In genomic region chr13:19782727-19783682, GRCh38 we compare ENCODE assay signal across 8 cellular contexts. TPM values are rescaled to one million over a fixed set of nuclear protein-coding genes. Genes with fewer than 3 reads are reported as not detected.
DNase-seq lines count a peak whose midpoint lies in the region; ATAC-seq and TF ChIP-seq lines count a peak whose summit lies in the region.
"Not testable (repeated sequence)": the region's sequence is repeated elsewhere in the genome, so short reads cannot be mapped to it uniquely, and the experiment has no call there.

PSPC1 (minus strand) TSS chr13:19782945; CDS start chr13:19782757, 188 bp downstream.

- H3K27me3 Mint-ChIP-seq in activated T-cell treated with anti-CD3 and anti-CD28 coated beads, Interleukin-2, amount 50 U/mL, for 24 hours: not testable (repeated sequence)

- in situ Hi-C loops in KBM-7 (cut with MboI; ENCODE audit: low pct_unique_long_range_greater_than_20kb, low sequenced_read_pairs): not testable (repeated sequence)

- H3K9me3 Mint-ChIP-seq in activated T-cell treated with anti-CD3 and anti-CD28 coated beads, Interleukin-2, amount 50 U/mL, for 24 hours: not testable (repeated sequence)

- H3K4me1 Mint-ChIP-seq in activated T-cell treated with anti-CD3 and anti-CD28 coated beads, Interleukin-2, amount 50 U/mL, for 24 hours (ENCODE audit: low read depth): not testable (repeated sequence)

- H3K4me3 ChIP-seq in epithelial cell of proximal tubule (ENCODE audit: low read depth, low read length): peak within 1 kb of the TSS; percentile 99

- peak; percentile 87 for ATAC-seq in GM21619 (IDR thresholded peaks at IDR 0.05; ENCODE audit: unreplicated experiment)

- peak within 1 kb of the TSS; percentile 99 for H3K4me3 Mint-ChIP-seq in activated T-cell treated with anti-CD3 and anti-CD28 coated beads, Interleukin-2, amount 50 U/mL, for 24 hours

- peak within 1 kb of the TSS; percentile 99 for H3K27ac Mint-ChIP-seq in activated T-cell treated with anti-CD3 and anti-CD28 coated beads, Interleukin-2, amount 50 U/mL, for 24 hours

- DNase-seq in DMS114 treated with DMSO at 0.1 percent for 48 hours (lab: John Stamatoyannopoulos, UW; ENCODE audit: unreplicated experiment) (peak; percentile 80), KBM-7 (peak; percentile 95), epithelial cell of proximal tubule (ENCODE audit: low read depth) (peak; percentile 57), mucosa of gallbladder (ENCODE audit: low spot score) (peak; percentile 95)
- DNase-seq in activated T-cell treated with anti-CD3 and anti-CD28 coated beads, Interleukin-2, amount 50 U/mL, for 24 hours: peak; percentile 95
- peak; percentile 83 to 87 for DNase-seq in stimulated activated CD8-positive, alpha-beta memory T cell treated with anti-CD3 and anti-CD28 coated beads, Interleukin-4, amount 100 ng/mL, for 4 hours (ENCODE audit: low read depth in 2 of 2, low spot score in 1 of 2)

- H3K36me3 Mint-ChIP-seq in activated T-cell treated with anti-CD3 and anti-CD28 coated beads, Interleukin-2, amount 50 U/mL, for 24 hours (ENCODE audit: low read depth): peaks cover 22% of the 10 kb centered on the region

- TF ChIP-seq CTCF in epithelial cell of proximal tubule (conservative IDR thresholded peaks at IDR 0.05; ENCODE audit: low read depth, low read length): not testable (repeated sequence)

TF ChIP-seq in PFSK-1, 5 proteins besides CTCF, POLR2A, EP300 and RAD21:
- peak; percentile 18 for TF ChIP-seq FOXP2 (optimal IDR thresholded peaks at IDR 0.05; ENCODE audit: borderline replicate concordance, extremely low read depth, extremely low read length, insufficient read depth)
- peak; percentile 84 for TF ChIP-seq POLR2AphosphoS5 (IDR thresholded peaks at IDR 0.05; ENCODE audit: low read depth, low read length)
- peak; percentile 77; the same call in 1 of the 2 replicates for TF ChIP-seq TAF1 (IDR thresholded peaks at IDR 0.05; ENCODE audit: borderline replicate concordance, insufficient read depth, low read length)

RNA-seq across cellular contexts. Expression of gene PSPC1, which starts in this region (rescaled TPM):
- polyA plus RNA-seq in PFSK-1 (2012; ENCODE audit: insufficient read length, low read depth): 11.3 TPM
- total RNA-seq in epithelial cell of proximal tubule (47.2 and 89.6 TPM in 2 replicates), mucosa of gallbladder (40.0 TPM)

Comparison
In these comparisons a context has a peak if more than half of its experiments do, and no peak if none do; other contexts are left out.
1. Peak in every context shown above with its lines: DNase-seq, ATAC-seq and H3K4me3 ChIP-seq.